Comparison of ENCODE assay signal across 10 cellular contexts in genomic region chr2:154698238-154698788, GRCh38. TPM values are rescaled to one million over a fixed set of nuclear protein-coding genes. Genes with fewer than 3 reads are reported as not detected.
DNase-seq lines count a peak whose midpoint lies in the region; TF ChIP-seq lines count a peak whose summit lies in the region.
"Had no signal": no experiment of that assay in that cellular context is flagged by ENCODE, and none has a peak within 500 bp of the region (broad histone marks: within the 10 kb centered on the region; RNA-seq: fewer than 3 reads in every experiment).

KCNJ3 (plus strand) TSS chr2:154698695; CDS start chr2:154698776, 81 bp downstream.

- POLR2A ChIA-PET in activated CD4-positive, alpha-beta memory T cell treated with anti-CD3 and anti-CD28 coated beads, Interleukin-2, amount 10 ng/mL, durations not matched to agents 7 days and 5 days (lab: Charles Lee): no interaction called here

- H3K27me3 Mint-ChIP-seq in activated CD4-positive, alpha-beta memory T cell treated with anti-CD3 and anti-CD28 coated beads, Interleukin-2, amount 10 ng/mL, durations not matched to agents 7 days and 5 days: peaks cover 18% of the 10 kb centered on the region

- H3K9ac ChIP-seq in SK-N-MC (ENCODE audit: insufficient read length): no peak within 1 kb of the TSS

- H3K9me3 ChIP-seq in SK-N-MC (ENCODE audit: low read depth, low read length): no peaks in the 10 kb centered on the region
- no peaks in the 10 kb centered on the region for H3K9me3 ChIP-seq in iPS DF 6.9 (ENCODE audit: control insufficient read depth, insufficient read depth, low read length)
- no peaks in the 10 kb centered on the region for H3K9me3 ChIP-seq in prostate gland

- no peak within 1 kb of the TSS for H3K4me3 Mint-ChIP-seq in activated CD4-positive, alpha-beta memory T cell treated with anti-CD3 and anti-CD28 coated beads, Interleukin-2, amount 10 ng/mL, durations not matched to agents 7 days and 5 days
- H3K4me3 Mint-ChIP-seq: activated T-helper 17 cell treated with anti-CD3 and anti-CD28 coated beads, Interleukin-2, amount 50 U/mL, for 72 hours had no signal

- H3K9me3 Mint-ChIP-seq in activated CD4-positive, alpha-beta memory T cell treated with anti-CD3 and anti-CD28 coated beads, Interleukin-2, amount 10 ng/mL, durations not matched to agents 7 days and 5 days: no peaks in the 10 kb centered on the region

- H3K36me3 Mint-ChIP-seq in activated CD4-positive, alpha-beta memory T cell treated with anti-CD3 and anti-CD28 coated beads, Interleukin-2, amount 10 ng/mL, durations not matched to agents 7 days and 5 days (ENCODE audit: low read depth): no peaks in the 10 kb centered on the region

- H3K27ac ChIP-seq in SK-N-MC: no peak within 1 kb of the TSS
- H3K27ac ChIP-seq in iPS DF 6.9 (ENCODE audit: low read length): no peak within 1 kb of the TSS
- H3K27ac ChIP-seq in prostate gland: peak within 1 kb of the TSS in 1 of 2 donors; percentile 39

- intact Hi-C loops in prostate gland (cut with DNase I): no loop called here
- intact Hi-C loops in lower leg skin (cut with DNase I; ENCODE audit: low total_unique reads): no loop called here

- no CpG with 5 or more reads among the region's 28 CpGs for WGBS in iPS DF 6.9 (ENCODE audit: insufficient coverage, insufficient read length)
- WGBS in prostate gland: 2% methylated on average over 23 of the region's 28 CpGs
- 1 to 2% methylated on average over 21 to 28 of the region's 28 CpGs for WGBS in lower leg skin, 2 donors

- H3K4me3 ChIP-seq in SK-N-MC (peak within 1 kb of the TSS; percentile 32; the same call in 1 of the 2 replicates), iPS DF 6.9 (ENCODE audit: low read length) (peak within 1 kb of the TSS; percentile 55; the same call in 1 of the 2 replicates), prostate gland (peak within 1 kb of the TSS; percentile 25), lower leg skin (ENCODE audit: low read depth, poor library complexity, severe bottlenecking) (no peak within 1 kb of the TSS)

- H3K36me3 ChIP-seq in SK-N-MC (ENCODE audit: insufficient read depth, low read length) (no peaks in the 10 kb centered on the region), iPS DF 6.9 (ENCODE audit: control insufficient read depth, insufficient read depth, low read length) (no peaks in the 10 kb centered on the region), prostate gland (no peaks in the 10 kb centered on the region)

- no peak within 1 kb of the TSS for H3K27ac Mint-ChIP-seq in activated CD4-positive, alpha-beta memory T cell treated with anti-CD3 and anti-CD28 coated beads, Interleukin-2, amount 10 ng/mL, durations not matched to agents 7 days and 5 days
- H3K27ac Mint-ChIP-seq: activated T-helper 17 cell treated with anti-CD3 and anti-CD28 coated beads, Interleukin-2, amount 50 U/mL, for 72 hours had no signal

- CTCF ChIA-PET in activated CD4-positive, alpha-beta memory T cell treated with anti-CD3 and anti-CD28 coated beads, Interleukin-2, amount 10 ng/mL, durations not matched to agents 7 days and 5 days (lab: Charles Lee): no interaction called here

- TF ChIP-seq POLR2A in prostate gland (IDR thresholded peaks at IDR 0.05) (no peak), lower leg skin (IDR thresholded peaks at IDR 0.05) (no peak)

- peaks cover 23% of the 10 kb centered on the region for H3K27me3 ChIP-seq in iPS DF 6.9 (ENCODE audit: control insufficient read depth, insufficient read depth, low read length)
- peaks cover 4% of the 10 kb centered on the region for H3K27me3 ChIP-seq in prostate gland (replicated peaks; ENCODE audit: insufficient read depth)

- TF ChIP-seq CTCF in prostate gland (IDR thresholded peaks at IDR 0.05) (no peak), lower leg skin (IDR thresholded peaks at IDR 0.05) (no peak)

- DNase-seq in DMS53 treated with DMSO at 0.1 percent for 48 hours (lab: John Stamatoyannopoulos, UW; ENCODE audit: unreplicated experiment) (peak; percentile 38), SK-N-MC (ENCODE audit: low read depth, low spot score) (no peak), iPS DF 6.9 (ENCODE audit: low read depth, low spot score) (no peak), prostate gland (ENCODE audit: low spot score) (no peak), lower leg skin (ENCODE audit: low spot score in 2 of 2) (no peak), NCI-H1048 (lab: John Stamatoyannopoulos, UW) (no peak), inferior parietal cortex (ENCODE audit: extremely low spot score) (no peak)
- DNase-seq in activated CD4-positive, alpha-beta memory T cell treated with anti-CD3 and anti-CD28 coated beads, Interleukin-2, amount 10 ng/mL, durations not matched to agents 7 days and 5 days: no peak
- DNase-seq: EL had no signal

- H3K4me1 ChIP-seq in iPS DF 6.9 (ENCODE audit: control insufficient read depth, insufficient read depth, low read length) (peaks cover 7% of the 10 kb centered on the region; the same call in 1 of the 2 replicates), prostate gland (replicated peaks) (no peaks in the 10 kb centered on the region)

- no peaks in the 10 kb centered on the region for H3K4me1 Mint-ChIP-seq in activated CD4-positive, alpha-beta memory T cell treated with anti-CD3 and anti-CD28 coated beads, Interleukin-2, amount 10 ng/mL, durations not matched to agents 7 days and 5 days

RNA-seq across cellular contexts. Expression of gene KCNJ3, which starts in this region (rescaled TPM):
- 1 to 10 TPM; 2.7 to 8.8 TPM for total RNA-seq in prostate gland
- total RNA-seq in lower leg skin: under 1 TPM in 3 of 4 donors, not detected in 1; 0.08 to 0.42 (median 0.42) TPM
- total RNA-seq in activated CD4-positive, alpha-beta memory T cell treated with anti-CD3 and anti-CD28 coated beads, Interleukin-2, amount 10 ng/mL, durations not matched to agents 7 days and 5 days: not detected
- total RNA-seq: activated T-helper 17 cell treated with anti-CD3 and anti-CD28 coated beads, Interleukin-2, amount 50 U/mL, for 72 hours had no signal
